Comparison of ENCODE assay signal across 12 cellular contexts in the genomic region with DNA sequence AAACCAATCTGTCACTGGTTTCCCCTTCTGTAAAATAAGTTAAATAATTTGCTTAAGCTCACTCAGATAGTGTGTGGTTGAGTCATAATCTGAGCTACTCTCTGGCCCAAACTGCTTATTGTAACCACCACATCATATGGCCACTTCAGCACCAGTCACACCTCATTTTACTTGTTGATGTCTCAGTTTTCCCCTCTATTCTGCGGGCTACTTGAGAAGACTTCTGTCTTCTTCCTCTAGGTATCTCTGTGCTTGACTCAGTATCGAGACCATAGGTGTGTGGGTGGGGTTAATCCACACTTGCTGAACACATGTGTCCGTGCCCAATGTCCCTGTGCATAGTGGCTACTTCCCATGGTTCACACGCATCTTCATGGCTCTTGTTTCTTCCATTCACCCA. TPM values are rescaled to one million over a fixed set of nuclear protein-coding genes. Genes with fewer than 3 reads are reported as not detected.
DNase-seq lines count a peak whose midpoint lies in the region; ATAC-seq and TF ChIP-seq lines count a peak whose summit lies in the region.
"Had no signal": no experiment of that assay in that cellular context is flagged by ENCODE, and none has a peak within 500 bp of the region (broad histone marks: within the 10 kb centered on the region; RNA-seq: fewer than 3 reads in every experiment).

No MANE protein-coding gene starts in this region.

- ATAC-seq in GM21717 (IDR thresholded peaks at IDR 0.05; ENCODE audit: unreplicated experiment) (peak; percentile 69), HG03196 (IDR thresholded peaks at IDR 0.05; ENCODE audit: unreplicated experiment) (peak; percentile 66)

- H3K27ac Mint-ChIP-seq in CD14-positive monocyte, result peak overlapping the region in 1 of 7 donors; percentile 4

- TF ChIP-seq POLR2A in thyroid gland (IDR thresholded peaks at IDR 0.05), result no peak

- H3K27me3 ChIP-seq in thyroid gland, result no peaks in the 10 kb centered on the region
- H3K27me3 ChIP-seq: BLaER1 treated with 17β-estradiol and CSF1 and Interleukin-3, amounts not matched to agents 10 nM and 100 nM had no signal

- no peaks in the 10 kb centered on the region for H3K36me3 Mint-ChIP-seq in CD14-positive monocyte

- H3K27me3 Mint-ChIP-seq in CD14-positive monocyte (ENCODE audit: low read depth in 3 of 3), result peaks cover 0 to 1% (median 1%) of the 10 kb centered on the region in 3 donors

- intact Hi-C loops in CD14-positive monocyte (cut with micrococcal nuclease), result no loop called here
- intact Hi-C loops in thyroid gland (cut with DNase I), result no loop called here

- H3K4me1 ChIP-seq in thyroid gland, result no peaks in the 10 kb centered on the region

- no peaks in the 10 kb centered on the region for H3K9me3 ChIP-seq in thyroid gland
- H3K9me3 ChIP-seq: thoracic aorta had no signal

- TF ChIP-seq CTCF in CD14-positive monocyte (IDR thresholded peaks at IDR 0.05) (no peak), thyroid gland (IDR thresholded peaks at IDR 0.05) (no peak)

- 91 to 93% methylated on average over 4 of the region's 4 CpGs for WGBS in thyroid gland, 2 donors

- peak; percentile 36 for DNase-seq in stimulated activated CD4-positive, alpha-beta T cell treated with anti-CD3 and anti-CD28 coated beads, Interleukin-4, amount 100 ng/mL, for 24 hours
- DNase-seq in stimulated activated CD4-positive, alpha-beta T cell treated with anti-CD3 and anti-CD28 coated beads, Interleukin-2, amount 100 ng/mL, for 24 hours, result no peak
- no peak for DNase-seq in CD14-positive monocyte (ENCODE audit: low spot score)
- DNase-seq in UCSD-AML1 (lab: John Stamatoyannopoulos, UW; ENCODE audit: unreplicated experiment), result no peak
- DNase-seq in NAMALWA (ENCODE audit: low spot score), result no peak
- DNase-seq in thyroid gland, result no peak
- DNase-seq: IMR-90, NCI-H510A had no signal

- H3K4me3 Mint-ChIP-seq in CD14-positive monocyte, result no peak overlapping the region

- peaks cover under 1 to 5% (median 3%) of the 10 kb centered on the region in 7 donors for H3K9me3 Mint-ChIP-seq in CD14-positive monocyte

- H3K4me1 Mint-ChIP-seq in CD14-positive monocyte, result peaks cover 17% of the 10 kb centered on the region

- no peak overlapping the region for H3K4me3 ChIP-seq in thyroid gland (replicated peaks in 1 of 3)
- H3K4me3 ChIP-seq: BLaER1 treated with 17β-estradiol and CSF1 and Interleukin-3, amounts not matched to agents 10 nM and 100 nM; thoracic aorta had no signal

- H3K36me3 ChIP-seq in thyroid gland, result no peaks in the 10 kb centered on the region
- H3K36me3 ChIP-seq: BLaER1 treated with 17β-estradiol and CSF1 and Interleukin-3, amounts not matched to agents 10 nM and 100 nM; thoracic aorta had no signal

- H3K27ac ChIP-seq in thyroid gland, result no peak overlapping the region
- H3K27ac ChIP-seq: BLaER1 treated with 17β-estradiol and CSF1 and Interleukin-3, amounts not matched to agents 10 nM and 100 nM; thoracic aorta had no signal

RNA-seq across cellular contexts. Expression of gene CRYGS, which starts 32.9 kb away (rescaled TPM):
- polyA plus RNA-seq in CD14-positive monocyte, result under 1 TPM in 1 of 2 donors, not detected in 1; 0.25 TPM
- total RNA-seq in thyroid gland, result 1 to 10 TPM; 1.1 to 4.2 (median 2.9) TPM

RNA-seq across cellular contexts. Expression of gene TBCCD1, which starts 55.9 kb away (rescaled TPM):
- 1 to 10 TPM; 9.2 to 9.6 TPM for polyA plus RNA-seq in CD14-positive monocyte
- total RNA-seq in thyroid gland, result 10 to 100 TPM; 20.8 to 24.3 (median 21.6) TPM

RNA-seq across cellular contexts. Expression of gene DNAJB11, which starts 59.3 kb away (rescaled TPM):
- polyA plus RNA-seq in CD14-positive monocyte, result 10 to 100 TPM; 44.6 to 45.8 TPM
- 100 to 1,000 TPM in 2 of 4 donors, 10 to 100 TPM in 2; 61.4 to 156 (median 108) TPM for total RNA-seq in thyroid gland
